Comparison of ENCODE assay signal across 7 cellular contexts in the genomic region with DNA sequence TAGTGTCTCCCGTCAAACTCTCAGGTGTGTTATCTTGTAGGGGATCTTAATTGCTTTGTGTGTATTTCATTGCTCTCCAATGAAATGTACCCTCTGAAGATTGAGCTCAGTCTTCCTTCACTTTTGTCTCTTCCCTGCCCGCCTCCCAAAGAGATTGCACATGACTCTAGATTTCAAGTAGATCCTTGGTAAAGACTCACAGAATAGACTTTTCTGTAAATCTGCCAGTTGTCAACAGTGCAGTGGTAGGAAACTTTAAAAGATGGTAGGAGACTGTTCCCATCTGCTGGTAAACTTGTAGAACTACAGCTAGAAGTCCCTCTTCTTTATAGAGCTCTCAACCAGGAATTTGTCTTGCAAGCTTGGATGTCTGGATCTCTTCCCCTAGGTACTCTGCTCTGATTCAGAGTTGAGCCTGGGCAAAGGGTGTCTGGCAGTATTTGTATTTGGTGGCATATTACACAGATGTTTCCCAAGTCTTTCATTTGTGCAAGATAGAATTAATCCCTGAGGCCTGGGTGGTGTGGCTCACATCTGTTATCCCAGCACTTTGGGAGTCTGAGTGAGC. TPM values are rescaled to one million over a fixed set of nuclear protein-coding genes. Genes with fewer than 3 reads are reported as not detected.
DNase-seq lines count a peak whose midpoint lies in the region; ATAC-seq and TF ChIP-seq lines count a peak whose summit lies in the region.

No MANE protein-coding gene starts in this region.

- H3K9me3 ChIP-seq in Panc1 (ENCODE audit: control insufficient read depth, insufficient read depth, low read depth, low read length), result no peaks in the 10 kb centered on the region

- peak; percentile 56 for DNase-seq in GM04504 (ENCODE audit: low read depth)
- peak; percentile 63 for DNase-seq in KBM-7
- peak; percentile 62 for DNase-seq in Panc1 (ENCODE audit: low read depth, low spot score)
- peak; percentile 56 to 71 for DNase-seq in dermis microvascular lymphatic vessel endothelial cell (ENCODE audit: low read depth in 2 of 2)
- peak in 1 of 2 donors; percentile 23 for DNase-seq in memory B cell (ENCODE audit: low spot score in 2 of 2)
- no peak for DNase-seq in NCI-H774 (lab: John Stamatoyannopoulos, UW)

- H3K4me3 Mint-ChIP-seq in memory B cell, result no peak overlapping the region

- ATAC-seq in Panc1 (peak; percentile 97), memory B cell (ENCODE audit: low read depth) (peak; percentile 87), GM21390 (IDR thresholded peaks at IDR 0.05; ENCODE audit: unreplicated experiment) (no peak)

- peak; percentile 83 for TF ChIP-seq CTCF in Panc1 (IDR thresholded peaks at IDR 0.05)

- BruUV-seq in Panc1 (replicated peaks; lab: Mats Ljungman, UMichigan), result no TSS peak

- CTCF ChIA-PET in Panc1 (lab: Charles Lee), result interaction anchor here (0.5 to 1.0 kb wide), 6 partner anchors 9 to 258 kb away, joined by 3 to 6 read pairs (median 3); a partner anchor contains a TSS

- no peaks in the 10 kb centered on the region for H3K36me3 Mint-ChIP-seq in memory B cell

- no peak overlapping the region for H3K27ac Mint-ChIP-seq in memory B cell

- peaks cover 7% of the 10 kb centered on the region for H3K4me1 Mint-ChIP-seq in memory B cell

- peaks cover 2% of the 10 kb centered on the region for H3K27me3 Mint-ChIP-seq in memory B cell

- H3K27me3 ChIP-seq in Panc1 (ENCODE audit: control insufficient read depth, insufficient read depth, low read length), result no peaks in the 10 kb centered on the region

- no peak overlapping the region for H3K27ac ChIP-seq in Panc1 (ENCODE audit: low read length)

- no peak overlapping the region for H3K4me3 ChIP-seq in Panc1 (ENCODE audit: low read depth in 2 of 2, low read length in 2 of 2)

- in situ Hi-C loops in KBM-7 (cut with MboI; ENCODE audit: low pct_unique_long_range_greater_than_20kb, low sequenced_read_pairs), result no loop called here
- in situ Hi-C loops in Panc1 (cut with HindIII; ENCODE audit: low pct_unique_long_range_greater_than_20kb, low sequenced_read_pairs), result no loop called here

- no peaks in the 10 kb centered on the region for H3K9me3 Mint-ChIP-seq in memory B cell

- intact Hi-C loops in Panc1 (cut with micrococcal nuclease; ENCODE audit: unreplicated experiment), result loop anchor here (10.0 kb wide), 1 partner anchor 118 kb away; no protein-coding TSS in a partner anchor

- H3K4me1 ChIP-seq in Panc1 (ENCODE audit: control insufficient read depth, insufficient read depth, low read length), result no peaks in the 10 kb centered on the region

- no peaks in the 10 kb centered on the region for H3K36me3 ChIP-seq in Panc1 (ENCODE audit: control insufficient read depth, insufficient read depth, low read length)

- POLR2A ChIA-PET in Panc1 (lab: Charles Lee), result no interaction called here

RNA-seq across cellular contexts. Expression of a gene that starts 9.6 kb away (rescaled TPM):
- total RNA-seq in Panc1 (2021; ENCODE audit: unreplicated experiment) (not detected), dermis microvascular lymphatic vessel endothelial cell (not detected in 2 replicates)
- polyA plus RNA-seq in Panc1 (2012; ENCODE audit: insufficient read length), result not detected

RNA-seq across cellular contexts. Expression of a gene that starts 23.7 kb away (rescaled TPM):
- total RNA-seq in Panc1 (2021; ENCODE audit: unreplicated experiment) (43.3 TPM), dermis microvascular lymphatic vessel endothelial cell (30.0 and 32.6 TPM in 2 replicates)
- polyA plus RNA-seq in Panc1 (2012; ENCODE audit: insufficient read length), result 24.8 TPM

RNA-seq across cellular contexts. Expression of a gene that starts 51.2 kb away (rescaled TPM):
- total RNA-seq in Panc1 (2021; ENCODE audit: unreplicated experiment) (not detected), dermis microvascular lymphatic vessel endothelial cell (not detected in 2 replicates)
- not detected for polyA plus RNA-seq in Panc1 (2012; ENCODE audit: insufficient read length)
